Comparison of ENCODE assay signal across 8 cellular contexts in the genomic region with DNA sequence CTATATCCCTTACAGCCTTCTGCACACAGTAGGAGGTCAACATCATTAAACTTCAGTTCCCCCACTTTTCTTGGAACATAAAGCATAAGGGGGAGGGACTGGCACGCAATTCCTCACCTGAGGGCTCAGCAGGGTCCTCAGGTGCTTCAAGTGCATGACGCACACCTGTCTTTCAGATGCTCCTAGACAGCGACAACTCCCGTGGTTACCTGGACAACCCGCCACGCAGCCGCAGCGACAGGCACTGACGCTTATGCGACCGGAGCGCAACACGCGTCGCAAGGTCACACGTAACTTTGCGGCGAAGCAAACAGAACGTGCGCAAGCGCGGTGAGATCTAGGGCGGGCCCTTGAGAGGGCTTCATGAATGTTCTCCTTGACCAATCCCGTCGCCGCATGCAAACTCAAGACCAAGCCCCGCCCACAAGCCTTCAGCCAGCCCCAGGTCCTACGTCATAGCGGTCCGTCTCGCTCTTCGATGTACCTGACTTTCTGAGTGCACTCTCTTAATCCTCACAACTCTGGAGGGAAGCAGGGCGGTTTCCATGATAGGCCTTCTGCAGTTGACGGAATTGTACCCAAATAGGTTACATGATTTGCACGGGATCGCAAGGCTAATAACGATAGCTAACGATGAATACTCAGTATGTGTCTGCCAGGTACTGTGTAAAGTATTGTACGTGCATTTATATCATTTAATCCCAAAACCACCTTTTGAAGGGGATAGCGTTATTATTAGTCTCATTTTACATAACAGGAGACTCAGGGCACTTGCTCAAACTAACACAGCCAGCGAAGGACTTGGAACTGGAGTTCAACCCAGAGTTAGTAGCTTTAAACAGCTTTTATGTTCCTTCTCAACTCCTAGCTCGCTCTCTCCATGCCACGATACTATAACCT. TPM values are rescaled to one million over a fixed set of nuclear protein-coding genes. Genes with fewer than 3 reads are reported as not detected.
DNase-seq lines count a peak whose midpoint lies in the region; ATAC-seq and TF ChIP-seq lines count a peak whose summit lies in the region.

A gene with protein sequence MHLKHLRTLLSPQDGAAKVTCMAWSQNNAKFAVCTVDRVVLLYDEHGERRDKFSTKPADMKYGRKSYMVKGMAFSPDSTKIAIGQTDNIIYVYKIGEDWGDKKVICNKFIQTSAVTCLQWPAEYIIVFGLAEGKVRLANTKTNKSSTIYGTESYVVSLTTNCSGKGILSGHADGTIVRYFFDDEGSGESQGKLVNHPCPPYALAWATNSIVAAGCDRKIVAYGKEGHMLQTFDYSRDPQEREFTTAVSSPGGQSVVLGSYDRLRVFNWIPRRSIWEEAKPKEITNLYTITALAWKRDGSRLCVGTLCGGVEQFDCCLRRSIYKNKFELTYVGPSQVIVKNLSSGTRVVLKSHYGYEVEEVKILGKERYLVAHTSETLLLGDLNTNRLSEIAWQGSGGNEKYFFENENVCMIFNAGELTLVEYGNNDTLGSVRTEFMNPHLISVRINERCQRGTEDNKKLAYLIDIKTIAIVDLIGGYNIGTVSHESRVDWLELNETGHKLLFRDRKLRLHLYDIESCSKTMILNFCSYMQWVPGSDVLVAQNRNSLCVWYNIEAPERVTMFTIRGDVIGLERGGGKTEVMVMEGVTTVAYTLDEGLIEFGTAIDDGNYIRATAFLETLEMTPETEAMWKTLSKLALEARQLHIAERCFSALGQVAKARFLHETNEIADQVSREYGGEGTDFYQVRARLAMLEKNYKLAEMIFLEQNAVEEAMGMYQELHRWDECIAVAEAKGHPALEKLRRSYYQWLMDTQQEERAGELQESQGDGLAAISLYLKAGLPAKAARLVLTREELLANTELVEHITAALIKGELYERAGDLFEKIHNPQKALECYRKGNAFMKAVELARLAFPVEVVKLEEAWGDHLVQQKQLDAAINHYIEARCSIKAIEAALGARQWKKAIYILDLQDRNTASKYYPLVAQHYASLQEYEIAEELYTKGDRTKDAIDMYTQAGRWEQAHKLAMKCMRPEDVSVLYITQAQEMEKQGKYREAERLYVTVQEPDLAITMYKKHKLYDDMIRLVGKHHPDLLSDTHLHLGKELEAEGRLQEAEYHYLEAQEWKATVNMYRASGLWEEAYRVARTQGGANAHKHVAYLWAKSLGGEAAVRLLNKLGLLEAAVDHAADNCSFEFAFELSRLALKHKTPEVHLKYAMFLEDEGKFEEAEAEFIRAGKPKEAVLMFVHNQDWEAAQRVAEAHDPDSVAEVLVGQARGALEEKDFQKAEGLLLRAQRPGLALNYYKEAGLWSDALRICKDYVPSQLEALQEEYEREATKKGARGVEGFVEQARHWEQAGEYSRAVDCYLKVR (N-terminal part only) (minus strand): TSS at position 246 of the 900 bp plus-strand sequence. CDS start 90 bp downstream, at position 156.

- H3K9me3 ChIP-seq in colonic mucosa: no peaks in the 10 kb centered on the region

- peak; percentile 91 for DNase-seq in BJ (ENCODE audit: low read depth)
- peak; percentile 99 to 100 for DNase-seq in NCI-H526 (lab: John Stamatoyannopoulos, UW)
- DNase-seq in activated CD4-positive, alpha-beta T cell treated with anti-CD3 and anti-CD28 coated beads, Interleukin-2, amount 10 ng/mL, durations not matched to agents 24 days and 14 days: peak; percentile 100
- peak; percentile 100 for DNase-seq in colonic mucosa
- DNase-seq in kidney tubule cell (ENCODE audit: low spot score): peak; percentile 100
- peak; percentile 94 to 97 for DNase-seq in stimulated activated CD4-positive, alpha-beta T cell treated with anti-CD3 and anti-CD28 coated beads, Interleukin-1b, Interleukin-23, amount 100 ng/mL, for 1 hour (ENCODE audit: low read depth in 2 of 2)

- no peak for TF ChIP-seq CTCF in BJ (IDR thresholded peaks at IDR 0.05; ENCODE audit: insufficient read depth, low read depth, low read length)
- TF ChIP-seq CTCF in colonic mucosa (IDR thresholded peaks at IDR 0.05): no peak

- no peak within 1 kb of the TSS for H3K27ac ChIP-seq in colonic mucosa

- no peaks in the 10 kb centered on the region for H3K27me3 ChIP-seq in BJ (ENCODE audit: control insufficient read depth, insufficient read depth, low read length)
- peaks cover 3% of the 10 kb centered on the region for H3K27me3 ChIP-seq in colonic mucosa

- intact Hi-C loops in activated CD4-positive, alpha-beta T cell treated with anti-CD3 and anti-CD28 coated beads, Interleukin-2, amount 10 ng/mL, durations not matched to agents 24 days and 14 days (cut with micrococcal nuclease): loop anchor here (1.0 to 10.0 kb wide), 7 partner anchors 61 to 175 kb away; a partner anchor contains a TSS
- intact Hi-C loops in colonic mucosa (cut with DNase I): no loop called here

- H3K4me3 ChIP-seq in BJ (ENCODE audit: low read depth, low read length) (peak within 1 kb of the TSS; percentile 70), colonic mucosa (peak within 1 kb of the TSS; percentile 37)

- H3K4me1 ChIP-seq in colonic mucosa: no peaks in the 10 kb centered on the region

- H3K27ac Mint-ChIP-seq in activated CD4-positive, alpha-beta T cell treated with anti-CD3 and anti-CD28 coated beads, Interleukin-2, amount 10 ng/mL, durations not matched to agents 24 days and 14 days: peak within 1 kb of the TSS; percentile 87

- H3K36me3 Mint-ChIP-seq in activated CD4-positive, alpha-beta T cell treated with anti-CD3 and anti-CD28 coated beads, Interleukin-2, amount 10 ng/mL, durations not matched to agents 24 days and 14 days (ENCODE audit: low read depth): no peaks in the 10 kb centered on the region

- peak; percentile 90 for ATAC-seq in GM19324 (IDR thresholded peaks at IDR 0.05; ENCODE audit: low FRiP score, unreplicated experiment)
- peak; percentile 97 for ATAC-seq in HG03460 (IDR thresholded peaks at IDR 0.05; ENCODE audit: unreplicated experiment)

- H3K9ac ChIP-seq in colonic mucosa (ENCODE audit: low read depth in 2 of 2, low read length in 2 of 2): peak within 1 kb of the TSS; percentile 71 to 84

- H3K4me1 Mint-ChIP-seq in activated CD4-positive, alpha-beta T cell treated with anti-CD3 and anti-CD28 coated beads, Interleukin-2, amount 10 ng/mL, durations not matched to agents 24 days and 14 days: peaks cover 20% of the 10 kb centered on the region

- no peaks in the 10 kb centered on the region; the same call in 1 of the 2 replicates for H3K36me3 ChIP-seq in BJ (ENCODE audit: control insufficient read depth, insufficient read depth, low read length)
- no peaks in the 10 kb centered on the region for H3K36me3 ChIP-seq in colonic mucosa

- CTCF ChIA-PET in BJ (lab: Yijun Ruan, JAX): no interaction called here

- no peaks in the 10 kb centered on the region for H3K9me3 Mint-ChIP-seq in activated CD4-positive, alpha-beta T cell treated with anti-CD3 and anti-CD28 coated beads, Interleukin-2, amount 10 ng/mL, durations not matched to agents 24 days and 14 days

- peak within 1 kb of the TSS; percentile 84 for H3K4me3 Mint-ChIP-seq in activated CD4-positive, alpha-beta T cell treated with anti-CD3 and anti-CD28 coated beads, Interleukin-2, amount 10 ng/mL, durations not matched to agents 24 days and 14 days

- POLR2A ChIA-PET in BJ (lab: Charles Lee): interaction anchor here (0.6 to 1.0 kb wide), 2 partner anchors 167 to 187 kb away, joined by 3 to 6 read pairs; no protein-coding TSS in a partner anchor

- H3K27me3 Mint-ChIP-seq in activated CD4-positive, alpha-beta T cell treated with anti-CD3 and anti-CD28 coated beads, Interleukin-2, amount 10 ng/mL, durations not matched to agents 24 days and 14 days: peaks cover 18% of the 10 kb centered on the region

RNA-seq across cellular contexts. Expression of the gene that starts here (rescaled TPM):
- polyA plus RNA-seq in BJ (2011; rRNA removed): 19.0 and 20.3 TPM in 2 replicates
- 28.9 and 34.0 TPM in 2 replicates for polyA minus RNA-seq in BJ (2011; rRNA and poly(A)+ RNA removed)
- 12.4 and 12.9 TPM in 2 replicates for total RNA-seq in activated CD4-positive, alpha-beta T cell treated with anti-CD3 and anti-CD28 coated beads, Interleukin-2, amount 10 ng/mL, durations not matched to agents 24 days and 14 days
- total RNA-seq in colonic mucosa: 10 to 100 TPM; 34.7 to 52.6 TPM
